Comparison of ENCODE assay signal across 7 cellular contexts in the genomic region with DNA sequence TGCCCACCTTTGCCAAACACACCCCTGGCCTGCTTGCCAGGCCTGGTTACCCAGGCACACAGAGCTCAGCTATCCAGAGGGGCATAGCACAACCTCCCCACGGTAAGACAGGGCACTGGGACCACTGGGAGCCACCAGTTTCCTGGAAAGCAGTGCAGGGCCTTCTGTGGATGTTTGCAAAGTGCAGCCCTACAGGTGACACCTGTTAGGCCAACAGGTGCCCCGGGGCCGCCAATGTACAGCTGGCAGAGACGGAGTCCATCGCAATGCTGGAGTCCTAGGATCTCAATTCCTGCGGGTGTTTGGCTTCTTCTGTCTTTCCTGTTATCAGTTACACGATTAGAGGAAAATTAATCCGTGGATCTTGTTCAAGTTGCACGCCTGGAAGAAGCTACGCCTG.
"Had no signal": no experiment of that assay in that cellular context is flagged by ENCODE, and none has a peak within 500 bp of the region (broad histone marks: within the 10 kb centered on the region; RNA-seq: fewer than 3 reads in every experiment).

No MANE protein-coding gene starts in this region.

- H3K27ac ChIP-seq: HL-60 had no signal

- H3K4me3 ChIP-seq: K562 had no signal

- H3K27ac Mint-ChIP-seq: IgD-negative memory B cell had no signal

- DNase-seq: IMR-90, KBM-7, KG1 had no signal

- H3K36me3 Mint-ChIP-seq: IgD-negative memory B cell had no signal

- ATAC-seq: HepG2, K562 had no signal

- H3K4me3 Mint-ChIP-seq: IgD-negative memory B cell had no signal
